Comparison of ENCODE assay signal across 3 cellular contexts in the genomic region with DNA sequence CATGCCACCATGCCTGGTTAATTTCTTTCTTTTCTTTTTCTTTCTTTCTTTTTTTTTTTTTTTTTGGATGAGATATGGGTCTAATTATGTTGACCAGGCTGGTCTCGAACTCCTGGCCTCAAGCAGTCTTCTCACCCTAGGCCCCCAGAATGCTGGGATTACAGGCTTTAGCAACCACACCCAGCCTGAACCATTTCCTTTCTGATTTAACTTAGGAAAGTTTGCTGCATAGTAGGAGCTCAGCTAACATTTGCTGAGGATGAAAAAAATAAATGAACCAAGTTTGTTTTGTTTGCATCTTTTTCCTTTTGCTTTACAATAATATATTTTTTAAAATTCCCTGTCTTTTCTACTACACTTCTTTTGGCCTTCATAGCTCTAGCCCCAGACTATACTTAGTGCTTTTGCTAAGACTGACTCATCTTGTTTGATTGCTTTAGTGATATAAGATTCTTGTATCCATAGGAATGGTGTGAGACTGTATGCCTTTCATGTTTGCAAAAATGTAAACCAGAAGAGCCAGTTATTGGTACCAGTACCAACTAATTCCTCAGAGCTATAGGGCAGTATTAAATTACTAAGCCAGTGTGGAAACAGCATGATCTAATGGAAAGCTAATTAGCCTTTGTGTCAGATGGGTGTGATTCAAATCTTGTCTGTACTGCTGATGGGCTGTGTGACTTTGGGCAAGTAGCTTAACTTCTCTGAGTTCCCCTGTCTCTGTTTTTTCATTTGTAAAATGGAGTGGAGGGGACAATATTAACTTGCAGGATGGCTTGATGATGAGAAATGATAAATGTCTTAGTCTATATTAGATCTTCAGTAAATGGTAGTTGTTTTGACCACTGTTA.
TF ChIP-seq lines count a peak whose summit lies in the region.

No MANE protein-coding gene starts in this region.

TF ChIP-seq in A549, 52 proteins besides CTCF, POLR2A, EP300 and RAD21 (continued from another document):
- TF ChIP-seq, protein P1, sequence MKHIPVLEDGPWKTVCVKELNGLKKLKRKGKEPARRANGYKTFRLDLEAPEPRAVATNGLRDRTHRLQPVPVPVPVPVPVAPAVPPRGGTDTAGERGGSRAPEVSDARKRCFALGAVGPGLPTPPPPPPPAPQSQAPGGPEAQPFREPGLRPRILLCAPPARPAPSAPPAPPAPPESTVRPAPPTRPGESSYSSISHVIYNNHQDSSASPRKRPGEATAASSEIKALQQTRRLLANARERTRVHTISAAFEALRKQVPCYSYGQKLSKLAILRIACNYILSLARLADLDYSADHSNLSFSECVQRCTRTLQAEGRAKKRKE (CRISPR knock-in tag; IDR thresholded peaks at IDR 0.05; ENCODE audit: low read depth): no peak
- TF ChIP-seq PHF8 (IDR thresholded peaks at IDR 0.05; ENCODE audit: borderline replicate concordance, low read depth) (no peak), MAFK (IDR thresholded peaks at IDR 0.05; ENCODE audit: partially characterized antibody) (no peak)
TF ChIP-seq in A549: peak in this region for 2.

TF ChIP-seq in HEK293, 187 proteins besides CTCF, POLR2A, EP300 and RAD21 (continued from another document and continues in another):
- TF ChIP-seq, protein P2, sequence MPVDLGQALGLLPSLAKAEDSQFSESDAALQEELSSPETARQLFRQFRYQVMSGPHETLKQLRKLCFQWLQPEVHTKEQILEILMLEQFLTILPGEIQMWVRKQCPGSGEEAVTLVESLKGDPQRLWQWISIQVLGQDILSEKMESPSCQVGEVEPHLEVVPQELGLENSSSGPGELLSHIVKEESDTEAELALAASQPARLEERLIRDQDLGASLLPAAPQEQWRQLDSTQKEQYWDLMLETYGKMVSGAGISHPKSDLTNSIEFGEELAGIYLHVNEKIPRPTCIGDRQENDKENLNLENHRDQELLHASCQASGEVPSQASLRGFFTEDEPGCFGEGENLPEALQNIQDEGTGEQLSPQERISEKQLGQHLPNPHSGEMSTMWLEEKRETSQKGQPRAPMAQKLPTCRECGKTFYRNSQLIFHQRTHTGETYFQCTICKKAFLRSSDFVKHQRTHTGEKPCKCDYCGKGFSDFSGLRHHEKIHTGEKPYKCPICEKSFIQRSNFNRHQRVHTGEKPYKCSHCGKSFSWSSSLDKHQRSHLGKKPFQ (tag by site-specific recombination; IDR thresholded peaks at IDR 0.05): peak; percentile 32; the same call in 1 of the 2 replicates
- TF ChIP-seq, protein P3, sequence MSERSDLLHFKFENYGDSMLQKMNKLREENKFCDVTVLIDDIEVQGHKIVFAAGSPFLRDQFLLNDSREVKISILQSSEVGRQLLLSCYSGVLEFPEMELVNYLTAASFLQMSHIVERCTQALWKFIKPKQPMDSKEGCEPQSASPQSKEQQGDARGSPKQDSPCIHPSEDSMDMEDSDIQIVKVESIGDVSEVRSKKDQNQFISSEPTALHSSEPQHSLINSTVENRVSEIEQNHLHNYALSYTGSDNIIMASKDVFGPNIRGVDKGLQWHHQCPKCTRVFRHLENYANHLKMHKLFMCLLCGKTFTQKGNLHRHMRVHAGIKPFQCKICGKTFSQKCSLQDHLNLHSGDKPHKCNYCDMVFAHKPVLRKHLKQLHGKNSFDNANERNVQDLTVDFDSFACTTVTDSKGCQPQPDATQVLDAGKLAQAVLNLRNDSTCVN (tag by site-specific recombination; optimal IDR thresholded peaks at IDR 0.05): no peak
- TF ChIP-seq, protein P4, sequence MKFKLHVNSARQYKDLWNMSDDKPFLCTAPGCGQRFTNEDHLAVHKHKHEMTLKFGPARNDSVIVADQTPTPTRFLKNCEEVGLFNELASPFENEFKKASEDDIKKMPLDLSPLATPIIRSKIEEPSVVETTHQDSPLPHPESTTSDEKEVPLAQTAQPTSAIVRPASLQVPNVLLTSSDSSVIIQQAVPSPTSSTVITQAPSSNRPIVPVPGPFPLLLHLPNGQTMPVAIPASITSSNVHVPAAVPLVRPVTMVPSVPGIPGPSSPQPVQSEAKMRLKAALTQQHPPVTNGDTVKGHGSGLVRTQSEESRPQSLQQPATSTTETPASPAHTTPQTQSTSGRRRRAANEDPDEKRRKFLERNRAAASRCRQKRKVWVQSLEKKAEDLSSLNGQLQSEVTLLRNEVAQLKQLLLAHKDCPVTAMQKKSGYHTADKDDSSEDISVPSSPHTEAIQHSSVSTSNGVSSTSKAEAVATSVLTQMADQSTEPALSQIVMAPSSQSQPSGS (tag by site-specific recombination; IDR thresholded peaks at IDR 0.05; ENCODE audit: low read depth): no peak
- TF ChIP-seq ZNF600 (tag by site-specific recombination; IDR thresholded peaks at IDR 0.05) (no peak), SETDB1 (IDR thresholded peaks at IDR 0.05; ENCODE audit: insufficient read length, low read length) (no peak), ZNF768 (tag by site-specific recombination; IDR thresholded peaks at IDR 0.05) (peak; percentile 97), KLF16 (tag by site-specific recombination; IDR thresholded peaks at IDR 0.05) (no peak), ZNF664 (tag by site-specific recombination; IDR thresholded peaks at IDR 0.05) (peak; percentile 92), ZNF561 (tag by site-specific recombination; IDR thresholded peaks at IDR 0.05; ENCODE audit: borderline replicate concordance) (no peak), MZF1 (tag by site-specific recombination; IDR thresholded peaks at IDR 0.05; ENCODE audit: borderline replicate concordance) (no peak), ZNF292 (tag by site-specific recombination; IDR thresholded peaks at IDR 0.05; ENCODE audit: borderline replicate concordance, low read depth) (no peak), ZNF184 (tag by site-specific recombination; IDR thresholded peaks at IDR 0.05) (no peak)
- TF ChIP-seq, protein P5, sequence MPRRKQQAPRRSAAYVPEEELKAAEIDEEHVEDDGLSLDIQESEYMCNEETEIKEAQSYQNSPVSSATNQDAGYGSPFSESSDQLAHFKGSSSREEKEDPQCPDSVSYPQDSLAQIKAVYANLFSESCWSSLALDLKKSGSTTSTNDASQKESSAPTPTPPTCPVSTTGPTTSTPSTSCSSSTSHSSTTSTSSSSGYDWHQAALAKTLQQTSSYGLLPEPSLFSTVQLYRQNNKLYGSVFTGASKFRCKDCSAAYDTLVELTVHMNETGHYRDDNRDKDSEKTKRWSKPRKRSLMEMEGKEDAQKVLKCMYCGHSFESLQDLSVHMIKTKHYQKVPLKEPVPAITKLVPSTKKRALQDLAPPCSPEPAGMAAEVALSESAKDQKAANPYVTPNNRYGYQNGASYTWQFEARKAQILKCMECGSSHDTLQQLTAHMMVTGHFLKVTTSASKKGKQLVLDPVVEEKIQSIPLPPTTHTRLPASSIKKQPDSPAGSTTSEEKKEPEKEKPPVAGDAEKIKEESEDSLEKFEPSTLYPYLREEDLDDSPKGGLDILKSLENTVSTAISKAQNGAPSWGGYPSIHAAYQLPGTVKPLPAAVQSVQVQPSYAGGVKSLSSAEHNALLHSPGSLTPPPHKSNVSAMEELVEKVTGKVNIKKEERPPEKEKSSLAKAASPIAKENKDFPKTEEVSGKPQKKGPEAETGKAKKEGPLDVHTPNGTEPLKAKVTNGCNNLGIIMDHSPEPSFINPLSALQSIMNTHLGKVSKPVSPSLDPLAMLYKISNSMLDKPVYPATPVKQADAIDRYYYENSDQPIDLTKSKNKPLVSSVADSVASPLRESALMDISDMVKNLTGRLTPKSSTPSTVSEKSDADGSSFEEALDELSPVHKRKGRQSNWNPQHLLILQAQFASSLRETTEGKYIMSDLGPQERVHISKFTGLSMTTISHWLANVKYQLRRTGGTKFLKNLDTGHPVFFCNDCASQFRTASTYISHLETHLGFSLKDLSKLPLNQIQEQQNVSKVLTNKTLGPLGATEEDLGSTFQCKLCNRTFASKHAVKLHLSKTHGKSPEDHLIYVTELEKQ (tag by site-specific recombination; IDR thresholded peaks at IDR 0.05; ENCODE audit: borderline replicate concordance): 0 out of 2 replicates have a peak, but pooled peaks have one; percentile 18
- TF ChIP-seq, protein P6, sequence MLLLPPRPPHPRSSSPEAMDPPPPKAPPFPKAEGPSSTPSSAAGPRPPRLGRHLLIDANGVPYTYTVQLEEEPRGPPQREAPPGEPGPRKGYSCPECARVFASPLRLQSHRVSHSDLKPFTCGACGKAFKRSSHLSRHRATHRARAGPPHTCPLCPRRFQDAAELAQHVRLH (tag by site-specific recombination; IDR thresholded peaks at IDR 0.05): 0 out of 2 replicates have a peak, but pooled peaks have one; percentile 79

TF ChIP-seq in K562, 482 proteins besides CTCF, POLR2A, EP300 and RAD21 (continued from another document):
- TF ChIP-seq, protein P7, sequence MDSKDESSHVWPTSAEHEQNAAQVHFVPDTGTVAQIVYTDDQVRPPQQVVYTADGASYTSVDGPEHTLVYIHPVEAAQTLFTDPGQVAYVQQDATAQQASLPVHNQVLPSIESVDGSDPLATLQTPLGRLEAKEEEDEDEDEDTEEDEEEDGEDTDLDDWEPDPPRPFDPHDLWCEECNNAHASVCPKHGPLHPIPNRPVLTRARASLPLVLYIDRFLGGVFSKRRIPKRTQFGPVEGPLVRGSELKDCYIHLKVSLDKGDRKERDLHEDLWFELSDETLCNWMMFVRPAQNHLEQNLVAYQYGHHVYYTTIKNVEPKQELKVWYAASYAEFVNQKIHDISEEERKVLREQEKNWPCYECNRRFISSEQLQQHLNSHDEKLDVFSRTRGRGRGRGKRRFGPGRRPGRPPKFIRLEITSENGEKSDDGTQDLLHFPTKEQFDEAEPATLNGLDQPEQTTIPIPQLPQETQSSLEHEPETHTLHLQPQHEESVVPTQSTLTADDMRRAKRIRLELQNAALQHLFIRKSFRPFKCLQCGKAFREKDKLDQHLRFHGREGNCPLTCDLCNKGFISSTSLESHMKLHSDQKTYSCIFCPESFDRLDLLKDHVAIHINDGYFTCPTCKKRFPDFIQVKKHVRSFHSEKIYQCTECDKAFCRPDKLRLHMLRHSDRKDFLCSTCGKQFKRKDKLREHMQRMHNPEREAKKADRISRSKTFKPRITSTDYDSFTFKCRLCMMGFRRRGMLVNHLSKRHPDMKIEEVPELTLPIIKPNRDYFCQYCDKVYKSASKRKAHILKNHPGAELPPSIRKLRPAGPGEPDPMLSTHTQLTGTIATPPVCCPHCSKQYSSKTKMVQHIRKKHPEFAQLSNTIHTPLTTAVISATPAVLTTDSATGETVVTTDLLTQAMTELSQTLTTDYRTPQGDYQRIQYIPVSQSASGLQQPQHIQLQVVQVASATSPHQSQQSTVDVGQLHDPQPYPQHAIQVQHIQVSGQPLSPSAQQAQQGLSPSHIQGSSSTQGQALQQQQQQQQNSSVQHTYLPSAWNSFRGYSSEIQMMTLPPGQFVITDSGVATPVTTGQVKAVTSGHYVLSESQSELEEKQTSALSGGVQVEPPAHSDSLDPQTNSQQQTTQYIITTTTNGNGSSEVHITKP (IDR thresholded peaks at IDR 0.05; ENCODE audit: partially characterized antibody): no peak
- peak; percentile 91 for TF ChIP-seq ZFP36 (IDR thresholded peaks at IDR 0.05; ENCODE audit: low read depth, low read length, partially characterized antibody)
- peak; percentile 60 for TF ChIP-seq FOSL1 (tag; conservative IDR thresholded peaks at IDR 0.05)
